In genomic region chr10:71221586-71222202, GRCh38 we compare ENCODE assay signal across 2 cellular contexts.
TF ChIP-seq lines count a peak whose summit lies in the region.

No MANE protein-coding gene starts in this region.

TF ChIP-seq in SK-N-SH, 30 proteins besides CTCF, POLR2A, EP300 and RAD21:
- TF ChIP-seq RXRA (IDR thresholded peaks at IDR 0.05; ENCODE audit: borderline replicate concordance, low read depth) (no peak), ZBTB33 (IDR thresholded peaks at IDR 0.05; ENCODE audit: borderline replicate concordance, low read depth) (no peak), FOXJ3 (CRISPR knock-in tag; IDR thresholded peaks at IDR 0.05) (no peak), JUND (IDR thresholded peaks at IDR 0.05) (no peak), GABPA (IDR thresholded peaks at IDR 0.05; ENCODE audit: low read depth) (no peak), GATA2 (CRISPR knock-in tag; IDR thresholded peaks at IDR 0.05) (no peak), YY1 (IDR thresholded peaks at IDR 0.05; ENCODE audit: low read depth) (no peak), EZH2phosphoT487 (IDR thresholded peaks at IDR 0.05; ENCODE audit: borderline replicate concordance, low read depth) (no peak), POLR2AphosphoS5 (IDR thresholded peaks at IDR 0.05; ENCODE audit: low read depth, low read length) (no peak), REST (IDR thresholded peaks at IDR 0.05; ENCODE audit: low read depth, low read length) (no peak), ELF1 (IDR thresholded peaks at IDR 0.05) (no peak), RFX5 (IDR thresholded peaks at IDR 0.05; ENCODE audit: low read length) (no peak), IRF3 (IDR thresholded peaks at IDR 0.05; ENCODE audit: low read depth, low read length) (no peak), USF1 (IDR thresholded peaks at IDR 0.05; ENCODE audit: borderline replicate concordance, low read depth) (no peak), TAF1 (IDR thresholded peaks at IDR 0.05; ENCODE audit: borderline replicate concordance, low read depth, low read length) (no peak), USF2 (IDR thresholded peaks at IDR 0.05; ENCODE audit: borderline replicate concordance, low read depth, low read length) (no peak), MXI1 (IDR thresholded peaks at IDR 0.05; ENCODE audit: low read depth, low read length) (no peak), MAX (IDR thresholded peaks at IDR 0.05; ENCODE audit: low read depth) (no peak)

TF ChIP-seq in SK-N-SH treated with all-trans-retinoic acid at 6 μM for 48 hours, 23 proteins besides CTCF, POLR2A, EP300 and RAD21:
- no peak for TF ChIP-seq PATZ1 (CRISPR knock-in tag; IDR thresholded peaks at IDR 0.05; ENCODE audit: borderline replicate concordance)
- TF ChIP-seq ZC3H10 (CRISPR knock-in tag; IDR thresholded peaks at IDR 0.05) = no peak
- no peak for TF ChIP-seq ZFP30 (CRISPR knock-in tag; IDR thresholded peaks at IDR 0.05)
- no peak for TF ChIP-seq PPARA (CRISPR knock-in tag; IDR thresholded peaks at IDR 0.05; ENCODE audit: borderline replicate concordance)
- no peak for TF ChIP-seq ZNF8 (CRISPR knock-in tag; IDR thresholded peaks at IDR 0.05)
- no peak for TF ChIP-seq TOX (CRISPR knock-in tag; IDR thresholded peaks at IDR 0.05; ENCODE audit: borderline replicate concordance)
- TF ChIP-seq ARNTL (CRISPR knock-in tag; IDR thresholded peaks at IDR 0.05; ENCODE audit: borderline replicate concordance, low read depth) = no peak
- no peak for TF ChIP-seq TCF4 (CRISPR knock-in tag; IDR thresholded peaks at IDR 0.05; ENCODE audit: borderline replicate concordance)
- no peak for TF ChIP-seq ESRRG (CRISPR knock-in tag; IDR thresholded peaks at IDR 0.05)
- TF ChIP-seq CSDC2 (CRISPR knock-in tag; IDR thresholded peaks at IDR 0.05) = no peak
- no peak for TF ChIP-seq CREB5 (CRISPR knock-in tag; IDR thresholded peaks at IDR 0.05; ENCODE audit: low read depth)
- TF ChIP-seq CSRNP3 (CRISPR knock-in tag; IDR thresholded peaks at IDR 0.05) = no peak
- no peak for TF ChIP-seq POU6F1 (CRISPR knock-in tag; IDR thresholded peaks at IDR 0.05; ENCODE audit: borderline replicate concordance, low read depth)
- TF ChIP-seq BACH2 (CRISPR knock-in tag; IDR thresholded peaks at IDR 0.05; ENCODE audit: borderline replicate concordance) = no peak
- no peak for TF ChIP-seq ZFP3 (CRISPR knock-in tag; IDR thresholded peaks at IDR 0.05)
- TF ChIP-seq GLIS3 (CRISPR knock-in tag; IDR thresholded peaks at IDR 0.05) = no peak
- TF ChIP-seq ZNF565 (CRISPR knock-in tag; conservative IDR thresholded peaks at IDR 0.05; ENCODE audit: low read depth) = no peak
